In the genomic region with DNA sequence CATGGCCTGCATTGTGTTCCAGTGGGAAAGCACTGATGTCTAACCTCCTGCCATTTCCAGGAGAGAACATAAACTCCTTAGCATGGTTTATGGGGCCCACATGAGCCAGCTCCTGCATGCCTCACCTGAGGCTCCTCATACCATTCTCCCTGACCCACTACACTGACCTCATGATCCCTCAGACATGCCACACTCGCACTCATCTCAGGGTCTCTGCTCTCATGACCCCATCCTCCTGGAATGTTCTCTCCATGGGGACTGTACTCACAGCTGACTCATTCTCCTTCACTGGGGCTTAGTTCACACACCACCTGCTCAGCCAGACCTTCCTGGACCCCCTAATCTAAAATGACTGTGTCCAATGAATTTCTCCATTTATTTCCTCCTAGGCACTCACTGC, we compare ENCODE assay signal across 20 cellular contexts. TPM values are rescaled to one million over a fixed set of nuclear protein-coding genes. Genes with fewer than 3 reads are reported as not detected.
DNase-seq lines count a peak whose midpoint lies in the region; ATAC-seq, FAIRE-seq and TF ChIP-seq lines count a peak whose summit lies in the region.
"Had no signal": no experiment of that assay in that cellular context is flagged by ENCODE, and none has a peak within 500 bp of the region (broad histone marks: within the 10 kb centered on the region; RNA-seq: fewer than 3 reads in every experiment).

No MANE protein-coding gene starts in this region.

- H2BK12ac ChIP-seq in H9 (ENCODE audit: insufficient read length, low read depth, low read length) (no peak overlapping the region), trophoblast cell (ENCODE audit: low read length) (no peak overlapping the region)

- H3K9me3 ChIP-seq in H9 (ENCODE audit: control insufficient read depth, low read depth, low read length) (no peaks in the 10 kb centered on the region), fibroblast of lung (ENCODE audit: control insufficient read depth, insufficient read depth, low read depth, low read length) (no peaks in the 10 kb centered on the region), trophoblast cell (ENCODE audit: insufficient read depth, low read depth, low read length) (no peaks in the 10 kb centered on the region)
- H3K9me3 ChIP-seq: body of pancreas, gastroesophageal sphincter, HAP-1, ovary had no signal

- H3K27ac ChIP-seq in H9 (ENCODE audit: insufficient read length, low read depth, low read length) (no peak overlapping the region), fibroblast of lung (ENCODE audit: insufficient read depth, low read length) (no peak overlapping the region), trophoblast cell (ENCODE audit: low read depth, low read length) (peak overlapping the region; percentile 18)
- H3K27ac ChIP-seq: BLaER1, gastroesophageal sphincter, KMS-11, ovary had no signal

- H4K20me1 ChIP-seq in H9 (ENCODE audit: control insufficient read depth, insufficient read depth, insufficient read length) = no peaks in the 10 kb centered on the region
- H4K20me1 ChIP-seq in fibroblast of lung (ENCODE audit: control insufficient read depth, extremely low read depth, insufficient read depth, low read length) = no peaks in the 10 kb centered on the region
- H4K20me1 ChIP-seq: BLaER1 had no signal

- ATAC-seq in HG02870 (IDR thresholded peaks at IDR 0.05; ENCODE audit: unreplicated experiment) = no peak
- ATAC-seq in stimulated activated naive CD8-positive, alpha-beta T cell treated with anti-CD3 and anti-CD28 coated beads, Interleukin-15, Interleukin-2, amounts not matched to agents 100 U/mL and 50 U/mL, for 24 hours = no peak
- ATAC-seq in GM19452 (IDR thresholded peaks at IDR 0.05; ENCODE audit: unreplicated experiment) = no peak
- ATAC-seq: body of pancreas; gastroesophageal sphincter; stimulated activated naive CD8-positive, alpha-beta T cell treated with anti-CD3 and anti-CD28 coated beads, Interleukin-15, amount 100 ng/mL, for 72 hours had no signal

- H3K9me3 Mint-ChIP-seq in H9 (peaks cover 0 to 2% of the 10 kb centered on the region in 2 experiments; a peak in 2 of 5 replicates), HFFc6 (no peaks in the 10 kb centered on the region)
- H3K9me3 Mint-ChIP-seq: activated B cell treated with CpG ODN at 0.5 μM for 24 hours; stimulated activated naive CD8-positive, alpha-beta T cell treated with anti-CD3 and anti-CD28 coated beads, Interleukin-15, amount 100 ng/mL, for 72 hours had no signal

- no peaks in the 10 kb centered on the region for H3K27me3 ChIP-seq in H9 (ENCODE audit: insufficient read depth, low read length)
- H3K27me3 ChIP-seq in fibroblast of lung (ENCODE audit: control insufficient read depth, insufficient read depth, low read length) = no peaks in the 10 kb centered on the region
- H3K27me3 ChIP-seq in trophoblast cell (ENCODE audit: insufficient read depth, low read length) = no peaks in the 10 kb centered on the region
- H3K27me3 ChIP-seq: BLaER1, body of pancreas, gastroesophageal sphincter, ovary had no signal

- H3K36me3 Mint-ChIP-seq in H9 (ENCODE audit: insufficient read depth in 1 of 3, low read depth in 3 of 3) (peaks cover 4 to 26% (median 5%) of the 10 kb centered on the region in 3 experiments; a peak in 6 of 7 replicates), HFFc6 (ENCODE audit: low read depth) (no peaks in the 10 kb centered on the region)

- H3K14ac ChIP-seq in H9 (ENCODE audit: insufficient read depth, low read length) = no peak overlapping the region
- no peak overlapping the region for H3K14ac ChIP-seq in trophoblast cell (ENCODE audit: low read length)

- H3K36me3 ChIP-seq in fibroblast of lung (ENCODE audit: control insufficient read depth, insufficient read depth, low read length) (no peaks in the 10 kb centered on the region), trophoblast cell (ENCODE audit: control insufficient read depth in 1 of 2, insufficient read depth in 2 of 2, low read length in 2 of 2) (no peaks in the 10 kb centered on the region)
- H3K36me3 ChIP-seq: BLaER1, gastroesophageal sphincter, HAP-1, ovary had no signal

- H3T11ph ChIP-seq in H9 (ENCODE audit: low read length) = no peak overlapping the region

- H3K56ac ChIP-seq in H9 (ENCODE audit: insufficient read length, low read depth, low read length) = no peak overlapping the region

- H2AFZ ChIP-seq in H9 (ENCODE audit: low read length) (no peak overlapping the region), fibroblast of lung (ENCODE audit: low read length) (no peak overlapping the region), trophoblast cell (ENCODE audit: insufficient read depth, low read length, poor library complexity) (no peak overlapping the region)

- no peak overlapping the region for H3K9ac ChIP-seq in H9 (ENCODE audit: extremely low read depth, insufficient read length, low read length)
- H3K9ac ChIP-seq in fibroblast of lung (ENCODE audit: insufficient read depth, low read length) = no peak overlapping the region
- H3K9ac ChIP-seq in trophoblast cell (ENCODE audit: low read length) = no peak overlapping the region
- H3K9ac ChIP-seq: BLaER1, KMS-11 had no signal

- H3K4me1 ChIP-seq in H9 (ENCODE audit: insufficient read depth, low read length) = peaks cover 14% of the 10 kb centered on the region
- peaks cover 6% of the 10 kb centered on the region for H3K4me1 ChIP-seq in fibroblast of lung (ENCODE audit: control insufficient read depth, extremely low read depth, insufficient read depth, low read length)
- H3K4me1 ChIP-seq in trophoblast cell (ENCODE audit: control insufficient read depth in 1 of 2, insufficient read depth in 2 of 2, low read length in 2 of 2) = peaks cover 22 to 32% of the 10 kb centered on the region in 2 experiments

- H4K12ac ChIP-seq in trophoblast cell (ENCODE audit: low read depth, low read length) = no peak overlapping the region

- H3K79me1 ChIP-seq in H9 (ENCODE audit: insufficient read depth, low read depth, low read length, poor library complexity, severe bottlenecking) = no peaks in the 10 kb centered on the region
- peaks cover 33% of the 10 kb centered on the region for H3K79me1 ChIP-seq in trophoblast cell (ENCODE audit: low read length)

- WGBS in H9 (ENCODE audit: extremely low coverage, insufficient read length, low lambda C conversion rate) = no CpG with 5 or more reads among the region's 1 CpG
- no CpG with 5 or more reads among the region's 1 CpG for WGBS in trophoblast cell (ENCODE audit: extremely low coverage, insufficient coverage, insufficient read length)

- H3K27ac Mint-ChIP-seq in H9 (peak overlapping the region; percentile 52 to 87 (median 85); a peak in 4 of 7 replicates), HFFc6 (no peak overlapping the region)
- H3K27ac Mint-ChIP-seq: activated B cell treated with CpG ODN at 0.5 μM for 24 hours; stimulated activated naive CD8-positive, alpha-beta T cell treated with anti-CD3 and anti-CD28 coated beads, Interleukin-15, amount 100 ng/mL, for 72 hours had no signal

- H4K8ac ChIP-seq in H9 (replicated peaks; ENCODE audit: insufficient read length, low read depth, low read length) = no peak overlapping the region
- no peak overlapping the region for H4K8ac ChIP-seq in trophoblast cell (ENCODE audit: low read depth, low read length)

- TF ChIP-seq CTCF in H9 (conservative IDR thresholded peaks at IDR 0.05) (no peak), fibroblast of lung (conservative IDR thresholded peaks at IDR 0.05 in 1 of 2, IDR thresholded peaks at IDR 0.05 in 1 of 2; ENCODE audit: low read depth in 1 of 2, low read length in 2 of 2) (no peak), HFFc6 (IDR thresholded peaks at IDR 0.05) (no peak)

- no peak overlapping the region for H3K4me3 ChIP-seq in fibroblast of lung (replicated peaks in 1 of 4; ENCODE audit: control extremely low read depth in 1 of 4, insufficient read depth in 1 of 4, low read depth in 3 of 4, low read length in 4 of 4)
- H3K4me3 ChIP-seq in trophoblast cell (ENCODE audit: low read depth, low read length) = no peak overlapping the region
- H3K4me3 ChIP-seq: BLaER1, body of pancreas, gastroesophageal sphincter, HAP-1, ovary had no signal

- no peak overlapping the region for H2BK5ac ChIP-seq in H9 (ENCODE audit: insufficient read length, low read length)
- no peak overlapping the region for H2BK5ac ChIP-seq in trophoblast cell (ENCODE audit: low read depth, low read length, poor library complexity)

- H4K91ac ChIP-seq in H9 (ENCODE audit: insufficient read length, low read depth, low read length) (no peak overlapping the region), trophoblast cell (ENCODE audit: low read depth, low read length) (no peak overlapping the region)

- H4K5ac ChIP-seq in H9 (ENCODE audit: insufficient read length, low read depth, low read length) = no peak overlapping the region

- H3K4me3 Mint-ChIP-seq in H9 = no peak overlapping the region
- no peak overlapping the region for H3K4me3 Mint-ChIP-seq in HFFc6
- H3K4me3 Mint-ChIP-seq: activated B cell treated with CpG ODN at 0.5 μM for 24 hours; stimulated activated naive CD8-positive, alpha-beta T cell treated with anti-CD3 and anti-CD28 coated beads, Interleukin-15, amount 100 ng/mL, for 72 hours had no signal

- peak; percentile 72 for FAIRE-seq in RCC 7860 (lab: Jason Lieb, UNC)

- H3K4ac ChIP-seq in H9 (ENCODE audit: low read depth, low read length) (no peak overlapping the region), trophoblast cell (ENCODE audit: low read depth, low read length) (no peak overlapping the region)

- H3K23me2 ChIP-seq in H9 (ENCODE audit: insufficient read length, low read depth, low read length, poor library complexity, severe bottlenecking) = no peaks in the 10 kb centered on the region

- H3K27me3 Mint-ChIP-seq in H9 (ENCODE audit: low read depth) (no peaks in the 10 kb centered on the region), HFFc6 (ENCODE audit: insufficient read depth) (no peaks in the 10 kb centered on the region; the same call in none of the 2 replicates)

- H3K18ac ChIP-seq in H9 (ENCODE audit: insufficient read length, low read depth, low read length) (no peak overlapping the region), trophoblast cell (ENCODE audit: low read length) (no peak overlapping the region)

- no peak overlapping the region for H2BK15ac ChIP-seq in H9 (ENCODE audit: low read depth, low read length)

- no peak overlapping the region for H3K4me2 ChIP-seq in H9 (ENCODE audit: insufficient read depth, insufficient read length, low read length)
- H3K4me2 ChIP-seq in fibroblast of lung (ENCODE audit: extremely low read depth, insufficient read depth, low read length) = peak overlapping the region; percentile 20
- H3K4me2 ChIP-seq in trophoblast cell (ENCODE audit: low read length) = no peak overlapping the region
- H3K4me2 ChIP-seq: BLaER1, KMS-11 had no signal

- peaks cover 70 to 79% of the 10 kb centered on the region in 2 experiments for H3K4me1 Mint-ChIP-seq in H9
- peaks cover 48% of the 10 kb centered on the region for H3K4me1 Mint-ChIP-seq in HFFc6 (ENCODE audit: low read depth)

- H2BK20ac ChIP-seq in H9 (ENCODE audit: low read depth, low read length, poor library complexity, severe bottlenecking) = no peak overlapping the region

- H3K23ac ChIP-seq in H9 (ENCODE audit: insufficient read length, low read depth, low read length) (no peak overlapping the region), trophoblast cell (ENCODE audit: low read length) (no peak overlapping the region)

- no peaks in the 10 kb centered on the region for H3K79me2 ChIP-seq in H9 (ENCODE audit: insufficient read depth, low read length)
- no peaks in the 10 kb centered on the region for H3K79me2 ChIP-seq in fibroblast of lung (ENCODE audit: control insufficient read depth, insufficient read depth, low read length)
- no peaks in the 10 kb centered on the region for H3K79me2 ChIP-seq in trophoblast cell (ENCODE audit: control insufficient read depth, insufficient read depth, low read length, poor library complexity)

- no peak for DNase-seq in H9
- DNase-seq in RCC 7860 (ENCODE audit: low spot score) = peak; percentile 93
- peak in 1 of 2 donors; percentile 75 for DNase-seq in fibroblast of lung (ENCODE audit: low read depth in 2 of 2)
- DNase-seq in trophoblast cell = peak; percentile 73 to 75
- DNase-seq in HFFc6 = no peak
- DNase-seq in stimulated activated naive CD8-positive, alpha-beta T cell treated with anti-CD3 and anti-CD28 coated beads, Interleukin-15, Interleukin-2, amounts not matched to agents 100 U/mL and 50 U/mL, for 24 hours = no peak
- DNase-seq: activated B cell treated with CpG ODN at 0.5 μM for 24 hours; activated gamma-delta T cell treated with Interleukin-2 at 50 U/mL for 16 hours; body of pancreas; DMS79 treated with DMSO at 0.1 percent for 48 hours; NCI-H146; NCI-H446; ovary; stimulated activated naive CD8-positive, alpha-beta T cell treated with anti-CD3 and anti-CD28 coated beads, Interleukin-15, amount 100 ng/mL, for 72 hours had no signal

- H2BK120ac ChIP-seq in H9 (ENCODE audit: low read depth, low read length, poor library complexity, severe bottlenecking) (no peak overlapping the region), trophoblast cell (ENCODE audit: insufficient read depth, low read length, poor library complexity) (no peak overlapping the region)

- H2AK5ac ChIP-seq in H9 (ENCODE audit: insufficient read length, low read length) (no peak overlapping the region), trophoblast cell (ENCODE audit: low read length) (no peak overlapping the region)

RNA-seq across cellular contexts. Expression of gene LMCD1, which starts 4.0 kb away (rescaled TPM):
- total RNA-seq in H9 (2021) = 19.2 and 22.1 TPM in 2 replicates
- 40.1 and 60.1 TPM in 2 replicates for total RNA-seq in fibroblast of lung
- polyA plus RNA-seq in fibroblast of lung = 29.7 and 137 TPM in 2 replicates
- polyA plus RNA-seq in fibroblast of lung (2012) = 33.1 and 156 TPM in 2 replicates
- 22.1 and 94.8 TPM in 2 replicates for polyA minus RNA-seq in fibroblast of lung (ENCODE audit: low replicate concordance)
- 47.8 and 49.5 TPM in 2 replicates for polyA plus RNA-seq in trophoblast cell (2013)
- total RNA-seq in HFFc6 (2021; fragmentation: NEBNext Ultra II Directional; extraction: Animal tissue kit (Norgen Biotek cat#: 25700)) = 10 to 100 TPM; 20.1 to 50.6 (median 23.3) TPM

Comparison
In these comparisons a context has a peak if more than half of its experiments do, and no peak if none do; other contexts are left out.
1. DNase-seq: peak in RCC 7860 (single experiment) and trophoblast cell (2 of 2); none in H9 (single experiment), HFFc6 (single experiment) and stimulated activated naive CD8-positive, alpha-beta T cell treated with anti-CD3 and anti-CD28 coated beads, Interleukin-15, Interleukin-2, amounts not matched to agents 100 U/mL and 50 U/mL, for 24 hours (single experiment).